9 cellular contexts compared by ENCODE assay signal in the genomic region with DNA sequence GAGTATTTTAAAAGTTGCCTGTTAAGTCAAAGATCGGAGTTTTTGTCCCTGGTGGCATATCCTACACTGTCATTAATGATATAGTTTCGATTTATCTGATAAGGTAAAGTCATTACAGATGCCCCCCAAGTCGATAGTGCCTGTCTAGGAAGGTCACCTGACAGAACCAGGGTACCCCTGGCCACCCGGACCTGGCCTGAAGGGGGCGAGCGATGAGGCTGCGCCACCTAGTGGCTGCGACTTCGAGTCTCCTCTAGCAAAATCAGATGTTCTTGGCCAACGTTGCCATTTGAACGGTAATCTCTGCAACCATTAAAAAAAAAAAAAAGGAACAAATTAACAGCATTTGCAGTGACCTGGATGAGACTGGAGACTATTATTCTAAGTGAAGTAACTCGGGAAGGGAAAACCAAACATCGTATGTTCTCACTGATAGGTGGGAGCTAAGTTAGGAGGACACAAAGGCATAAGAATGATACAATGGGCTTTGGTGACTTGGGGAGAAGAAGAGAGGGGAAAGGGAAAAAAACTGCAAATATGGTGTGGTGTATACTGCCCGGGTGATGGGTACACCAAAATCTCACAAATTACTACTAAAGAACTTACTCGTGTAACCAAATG.
DNase-seq lines count a peak whose midpoint lies in the region; ATAC-seq, FAIRE-seq and TF ChIP-seq lines count a peak whose summit lies in the region.
"Had no signal": no experiment of that assay in that cellular context is flagged by ENCODE, and none has a peak within 500 bp of the region (broad histone marks: within the 10 kb centered on the region; RNA-seq: fewer than 3 reads in every experiment).

No MANE protein-coding gene starts in this region.

- H3K4me1 ChIP-seq in astrocyte (ENCODE audit: insufficient read depth, low read length): no peaks in the 10 kb centered on the region

- H3K27ac Mint-ChIP-seq in natural killer cell (no peak overlapping the region), astrocyte (ENCODE audit: unreplicated experiment) (no peak overlapping the region)
- H3K27ac Mint-ChIP-seq in natural killer cell treated with Interleukin-12 subunit alpha and Interleukin-12 subunit beta and Interleukin-15 and Interleukin-18, amount 100 ng/mL, for 72 hours: no peak overlapping the region

- no peaks in the 10 kb centered on the region for H3K27me3 ChIP-seq in astrocyte (ENCODE audit: insufficient read depth, low read length)

- no peak overlapping the region for H3K27ac ChIP-seq in astrocyte (ENCODE audit: low read depth, low read length)

- no peak overlapping the region for H3K4me3 ChIP-seq in astrocyte (ENCODE audit: insufficient read depth, low read depth, low read length)

- no peaks in the 10 kb centered on the region for H3K4me1 Mint-ChIP-seq in natural killer cell
- no peaks in the 10 kb centered on the region for H3K4me1 Mint-ChIP-seq in natural killer cell treated with Interleukin-12 subunit alpha and Interleukin-12 subunit beta and Interleukin-15 and Interleukin-18, amount 100 ng/mL, for 72 hours (ENCODE audit: low read depth in 2 of 2)
- no peaks in the 10 kb centered on the region for H3K4me1 Mint-ChIP-seq in astrocyte (ENCODE audit: low read depth, unreplicated experiment)

- H3K27me3 Mint-ChIP-seq in natural killer cell (ENCODE audit: low read depth in 2 of 2): no peaks in the 10 kb centered on the region
- peaks cover 3 to 8% of the 10 kb centered on the region in 2 donors for H3K27me3 Mint-ChIP-seq in natural killer cell treated with Interleukin-12 subunit alpha and Interleukin-12 subunit beta and Interleukin-15 and Interleukin-18, amount 100 ng/mL, for 72 hours
- H3K27me3 Mint-ChIP-seq in astrocyte (ENCODE audit: low read depth, unreplicated experiment): no peaks in the 10 kb centered on the region

- FAIRE-seq in astrocyte (lab: Jason Lieb, UNC): no peak
- FAIRE-seq: endometrium had no signal

- no peak overlapping the region for H3K9ac ChIP-seq in astrocyte (ENCODE audit: low read length)

- no peaks in the 10 kb centered on the region for H4K20me1 ChIP-seq in astrocyte (ENCODE audit: insufficient read depth, low read length)

- TF ChIP-seq CTCF in natural killer cell (IDR thresholded peaks at IDR 0.05) (peak; percentile 27), astrocyte (IDR thresholded peaks at IDR 0.05; ENCODE audit: insufficient read depth, low read depth, low read length) (peak; percentile 84)

- H3K36me3 ChIP-seq in astrocyte (ENCODE audit: insufficient read depth, low read length): no peaks in the 10 kb centered on the region

- H3K9me3 ChIP-seq in astrocyte (ENCODE audit: insufficient read depth, low read depth, low read length): no peaks in the 10 kb centered on the region

- H3K9me3 Mint-ChIP-seq in natural killer cell: no peaks in the 10 kb centered on the region
- H3K9me3 Mint-ChIP-seq in natural killer cell treated with Interleukin-12 subunit alpha and Interleukin-12 subunit beta and Interleukin-15 and Interleukin-18, amount 100 ng/mL, for 72 hours: no peaks in the 10 kb centered on the region
- H3K9me3 Mint-ChIP-seq in astrocyte (ENCODE audit: unreplicated experiment): no peaks in the 10 kb centered on the region

- H3K4me3 Mint-ChIP-seq in natural killer cell: no peak overlapping the region
- H3K4me3 Mint-ChIP-seq in natural killer cell treated with Interleukin-12 subunit alpha and Interleukin-12 subunit beta and Interleukin-15 and Interleukin-18, amount 100 ng/mL, for 72 hours: no peak overlapping the region
- no peak overlapping the region for H3K4me3 Mint-ChIP-seq in astrocyte (ENCODE audit: unreplicated experiment)

- no peaks in the 10 kb centered on the region for H3K79me2 ChIP-seq in astrocyte (ENCODE audit: insufficient read depth, low read length)

- H3K36me3 Mint-ChIP-seq in natural killer cell (no peaks in the 10 kb centered on the region), astrocyte (ENCODE audit: low read depth, unreplicated experiment) (no peaks in the 10 kb centered on the region)
- H3K36me3 Mint-ChIP-seq in natural killer cell treated with Interleukin-12 subunit alpha and Interleukin-12 subunit beta and Interleukin-15 and Interleukin-18, amount 100 ng/mL, for 72 hours: no peaks in the 10 kb centered on the region

- DNase-seq in natural killer cell (peak; percentile 15), NCI-H82 treated with DMSO at 0.1 percent for 48 hours (lab: John Stamatoyannopoulos, UW; ENCODE audit: unreplicated experiment) (peak; percentile 13), astrocyte (ENCODE audit: low read depth) (peak; percentile 25), iPS DF 19.7 (ENCODE audit: low read depth, low spot score) (peak; percentile 7), GDM1 (lab: John Stamatoyannopoulos, UW) (no peak)
- DNase-seq in natural killer cell treated with Interleukin-12 subunit alpha and Interleukin-12 subunit beta and Interleukin-15 and Interleukin-18, amount 100 ng/mL, for 72 hours (ENCODE audit: low spot score): no peak
- DNase-seq in stimulated activated CD4-positive, alpha-beta T cell treated with anti-CD3 and anti-CD28 coated beads, Interleukin-12 subunit alpha, Interleukin-12 subunit beta, amount 100 ng/mL, for 48 hours (ENCODE audit: low read depth in 2 of 3, low spot score in 1 of 3): peak; percentile 7 to 13 (median 11)

- H2AFZ ChIP-seq in astrocyte (ENCODE audit: low read depth, low read length): no peak overlapping the region

- H3K4me2 ChIP-seq in astrocyte (ENCODE audit: low read length): no peak overlapping the region

- intact Hi-C loops in natural killer cell (cut with micrococcal nuclease): no loop called here

- ATAC-seq in natural killer cell (peak in 2 of 3 donors; percentile 53 to 62), HG02885 (IDR thresholded peaks at IDR 0.05; ENCODE audit: poor library complexity, unreplicated experiment) (peak; percentile 96)
- no peak for ATAC-seq in natural killer cell treated with Interleukin-12 subunit alpha and Interleukin-12 subunit beta and Interleukin-15 and Interleukin-18, amount 100 ng/mL, for 72 hours

Comparison
In these comparisons a context has a peak if more than half of its experiments do, and no peak if none do; other contexts are left out.
1. ATAC-seq: peak in natural killer cell (2 of 3) and HG02885 (single experiment); none in natural killer cell treated with Interleukin-12 subunit alpha and Interleukin-12 subunit beta and Interleukin-15 and Interleukin-18, amount 100 ng/mL, for 72 hours (0 of 2).
2. DNase-seq: peak in natural killer cell (single experiment), NCI-H82 treated with DMSO at 0.1 percent for 48 hours (single experiment), astrocyte (single experiment), iPS DF 19.7 (single experiment) and stimulated activated CD4-positive, alpha-beta T cell treated with anti-CD3 and anti-CD28 coated beads, Interleukin-12 subunit alpha, Interleukin-12 subunit beta, amount 100 ng/mL, for 48 hours (3 of 3); none in natural killer cell treated with Interleukin-12 subunit alpha and Interleukin-12 subunit beta and Interleukin-15 and Interleukin-18, amount 100 ng/mL, for 72 hours (single experiment) and GDM1 (single experiment).